ENCODE assay signal across 10 cellular contexts in genomic region chr6:104941694-104942177, GRCh38. TPM values are rescaled to one million over a fixed set of nuclear protein-coding genes. Genes with fewer than 3 reads are reported as not detected.
DNase-seq lines count a peak whose midpoint lies in the region; ATAC-seq and TF ChIP-seq lines count a peak whose summit lies in the region.
"Had no signal": no experiment of that assay in that cellular context is flagged by ENCODE, and none has a peak within 500 bp of the region (broad histone marks: within the 10 kb centered on the region; RNA-seq: fewer than 3 reads in every experiment).

No MANE protein-coding gene starts in this region.

- peak overlapping the region; percentile 45 for H3K4me3 Mint-ChIP-seq in activated CD4-positive, alpha-beta T cell treated with anti-CD3 and anti-CD28 coated beads, Interleukin-2, amount 10 ng/mL, durations not matched to agents 7 days and 5 days

- no peak for DNase-seq in activated CD4-positive, alpha-beta T cell treated with anti-CD3 and anti-CD28 coated beads, Interleukin-2, amount 10 ng/mL, durations not matched to agents 7 days and 5 days
- DNase-seq in activated CD4-positive, alpha-beta T cell treated with anti-CD3 and anti-CD28 coated beads, Interleukin-2, amount 50 U/mL, for 1 hour: no peak
- no peak for DNase-seq in PC-9
- no peak for DNase-seq in esophagus muscularis mucosa (ENCODE audit: extremely low spot score)
- DNase-seq in smooth muscle cell (lab: John Stamatoyannopoulos, UW; ENCODE audit: unreplicated experiment): no peak
- no peak for DNase-seq in central memory CD4-positive, alpha-beta T cell
- DNase-seq in NCI-H1092 (lab: John Stamatoyannopoulos, UW): no peak

- no peaks in the 10 kb centered on the region for H3K9me3 Mint-ChIP-seq in activated CD4-positive, alpha-beta T cell treated with anti-CD3 and anti-CD28 coated beads, Interleukin-2, amount 10 ng/mL, durations not matched to agents 7 days and 5 days

- H3K36me3 Mint-ChIP-seq in activated CD4-positive, alpha-beta T cell treated with anti-CD3 and anti-CD28 coated beads, Interleukin-2, amount 10 ng/mL, durations not matched to agents 7 days and 5 days (ENCODE audit: low read depth): peaks cover 9% of the 10 kb centered on the region

- TF ChIP-seq CTCF in PC-9 (conservative IDR thresholded peaks at IDR 0.05): no peak
- TF ChIP-seq CTCF in esophagus muscularis mucosa (IDR thresholded peaks at IDR 0.05): no peak
- no peak for TF ChIP-seq CTCF in smooth muscle cell (IDR thresholded peaks at IDR 0.05; ENCODE audit: borderline replicate concordance, insufficient read depth, poor library complexity, severe bottlenecking)

- H3K9me2 ChIP-seq in PC-9 (ENCODE audit: insufficient read depth): no peaks in the 10 kb centered on the region

- H4K20me1 ChIP-seq in PC-9 (ENCODE audit: insufficient read depth) (no peaks in the 10 kb centered on the region), smooth muscle cell (ENCODE audit: low read depth) (no peaks in the 10 kb centered on the region)

- CTCF ChIA-PET in activated CD4-positive, alpha-beta T cell treated with anti-CD3 and anti-CD28 coated beads, Interleukin-2, amount 10 ng/mL, durations not matched to agents 7 days and 5 days (lab: Charles Lee): no interaction called here
- CTCF ChIA-PET in PC-9 (lab: Charles Lee): no interaction called here

- TF ChIP-seq EP300 in esophagus muscularis mucosa (IDR thresholded peaks at IDR 0.05): no peak

- POLR2A ChIA-PET in activated CD4-positive, alpha-beta T cell treated with anti-CD3 and anti-CD28 coated beads, Interleukin-2, amount 10 ng/mL, durations not matched to agents 7 days and 5 days (lab: Charles Lee): no interaction called here
- POLR2A ChIA-PET in PC-9 (lab: Charles Lee; ENCODE audit: unreplicated experiment): no interaction called here

- H3K4me1 ChIP-seq in PC-9 (replicated peaks; ENCODE audit: insufficient read depth) (no peaks in the 10 kb centered on the region), esophagus muscularis mucosa (peaks cover 5 to 15% (median 12%) of the 10 kb centered on the region in 4 donors), smooth muscle cell (ENCODE audit: low read depth) (peaks cover 25% of the 10 kb centered on the region)

- BruUV-seq in PC-9 (replicated peaks; lab: Mats Ljungman, UMichigan): no TSS peak

- H3K4me2 ChIP-seq in PC-9 (peak overlapping the region; percentile 50), smooth muscle cell (peak overlapping the region; percentile 84)

- H3K4me3 ChIP-seq in PC-9 (peak overlapping the region; percentile 45; the same call in 1 of the 2 replicates), esophagus muscularis mucosa (peak overlapping the region; percentile 39 to 57 (median 44)), smooth muscle cell (peak overlapping the region; percentile 58)

- peaks cover 8% of the 10 kb centered on the region for H3K4me1 Mint-ChIP-seq in activated CD4-positive, alpha-beta T cell treated with anti-CD3 and anti-CD28 coated beads, Interleukin-2, amount 10 ng/mL, durations not matched to agents 7 days and 5 days

- WGBS in esophagus muscularis mucosa: 11% methylated on average over 9 of the region's 9 CpGs
- WGBS in smooth muscle cell (ENCODE audit: low lambda C conversion rate): 4% methylated on average over 9 of the region's 9 CpGs

- ATAC-seq in HG02885 (IDR thresholded peaks at IDR 0.05; ENCODE audit: poor library complexity, unreplicated experiment): no peak

- H3K27me3 Mint-ChIP-seq in activated CD4-positive, alpha-beta T cell treated with anti-CD3 and anti-CD28 coated beads, Interleukin-2, amount 10 ng/mL, durations not matched to agents 7 days and 5 days: peaks cover 31% of the 10 kb centered on the region

- TF ChIP-seq POLR2A in esophagus muscularis mucosa (IDR thresholded peaks at IDR 0.05; ENCODE audit: low read depth): no peak

- H3K36me3 ChIP-seq in PC-9 (ENCODE audit: low read depth) (no peaks in the 10 kb centered on the region), esophagus muscularis mucosa (no peaks in the 10 kb centered on the region), smooth muscle cell (ENCODE audit: low read depth) (no peaks in the 10 kb centered on the region)

- intact Hi-C loops in PC-9 (cut with micrococcal nuclease; ENCODE audit: unreplicated experiment): loop anchor here (5.0 kb wide), 1 partner anchor 136 kb away; no protein-coding TSS in a partner anchor
- intact Hi-C loops in esophagus muscularis mucosa (cut with DNase I): no loop called here

- H3K27me3 ChIP-seq in PC-9 (ENCODE audit: insufficient read depth, low read depth) (no peaks in the 10 kb centered on the region), esophagus muscularis mucosa (peaks cover 5 to 95% (median 58%) of the 10 kb centered on the region in 4 donors), smooth muscle cell (ENCODE audit: low read depth) (no peaks in the 10 kb centered on the region)

- no peaks in the 10 kb centered on the region for H3F3A ChIP-seq in PC-9 (ENCODE audit: insufficient read depth, low read depth)
- no peaks in the 10 kb centered on the region for H3F3A ChIP-seq in smooth muscle cell (ENCODE audit: low read depth)

- H2AFZ ChIP-seq in PC-9 (peak overlapping the region; percentile 68; the same call in 1 of the 2 replicates), smooth muscle cell (ENCODE audit: low read depth) (peak overlapping the region; percentile 92)

- H3K27ac ChIP-seq in PC-9 (no peak overlapping the region), esophagus muscularis mucosa (replicated peaks in 1 of 4) (no peak overlapping the region), smooth muscle cell (ENCODE audit: low read depth) (no peak overlapping the region)

- H3K9me3 ChIP-seq in PC-9 (ENCODE audit: insufficient read depth, low read depth): no peaks in the 10 kb centered on the region; the same call in 1 of the 2 replicates
- H3K9me3 ChIP-seq in esophagus muscularis mucosa: peaks cover 0 to 9% (median 6%) of the 10 kb centered on the region in 4 donors
- H3K9me3 ChIP-seq in smooth muscle cell (replicated peaks; ENCODE audit: low read depth): no peaks in the 10 kb centered on the region

- H3K79me2 ChIP-seq in PC-9 (ENCODE audit: low read depth): no peaks in the 10 kb centered on the region
- H3K79me2 ChIP-seq in smooth muscle cell (ENCODE audit: low read depth): peaks cover 5% of the 10 kb centered on the region

- H3K9ac ChIP-seq in smooth muscle cell (ENCODE audit: low read depth): no peak overlapping the region

- H3K27ac Mint-ChIP-seq in activated CD4-positive, alpha-beta T cell treated with anti-CD3 and anti-CD28 coated beads, Interleukin-2, amount 10 ng/mL, durations not matched to agents 7 days and 5 days: no peak overlapping the region

RNA-seq across cellular contexts. Expression of gene LIN28B, which starts 15.2 kb away (rescaled TPM):
- not detected for total RNA-seq in activated CD4-positive, alpha-beta T cell treated with anti-CD3 and anti-CD28 coated beads, Interleukin-2, amount 10 ng/mL, durations not matched to agents 7 days and 5 days
- total RNA-seq in PC-9 (2021) (not detected in 2 replicates), esophagus muscularis mucosa (not detected), smooth muscle cell (11.6 and 14.1 TPM in 2 replicates)
- 1.4 and 2.7 TPM in 2 replicates for polyA plus RNA-seq in smooth muscle cell
- total RNA-seq: cardiac septum, myocyte had no signal

Comparison
In these comparisons a context has a peak if more than half of its experiments do, and no peak if none do; other contexts are left out.
1. RNA of gene LIN28B, which starts 15.2 kb away (total RNA-seq): 11.6 to 14.1 TPM in smooth muscle cell; not detected in PC-9, not detected in activated CD4-positive, alpha-beta T cell treated with anti-CD3 and anti-CD28 coated beads, Interleukin-2, amount 10 ng/mL, durations not matched to agents 7 days and 5 days and not detected in esophagus muscularis mucosa; every median in the first group is over 10 times any median in the second.
2. Peak in every context shown above with its lines, with median percentiles within 50 percentile points of each other: H3K4me3 ChIP-seq.